8 cellular contexts compared by ENCODE assay signal in genomic region chr1:26921126-26921461, GRCh38. TPM values are rescaled to one million over a fixed set of nuclear protein-coding genes. Genes with fewer than 3 reads are reported as not detected.
DNase-seq lines count a peak whose midpoint lies in the region; ATAC-seq and TF ChIP-seq lines count a peak whose summit lies in the region.

No MANE protein-coding gene starts in this region.

- peaks cover 2% of the 10 kb centered on the region for H3K27me3 Mint-ChIP-seq in activated T-helper 1 cell treated with anti-CD3 and anti-CD28 coated beads, Interleukin-12 subunit alpha, Interleukin-12 subunit beta, Interleukin-2, Interleukin-4 antibody, amounts not matched to agents 30 ng/mL and 10 ng/mL and 1 ng/mL, durations not matched to agents 14 hours and 24 hours and 36 hours (ENCODE audit: insufficient read depth)
- H3K27me3 Mint-ChIP-seq in stimulated activated naive CD8-positive, alpha-beta T cell treated with anti-CD3 and anti-CD28 coated beads, Interleukin-15, Interleukin-2, amounts not matched to agents 100 ng/mL and 50 ng/mL, for 24 hours = no peaks in the 10 kb centered on the region

- CTCF ChIA-PET in HEK293T (lab: Yijun Ruan, JAX) = no interaction called here

- DNase-seq in Right ventricle myocardium inferior (ENCODE audit: missing footprints) = no peak
- no peak for DNase-seq in cardiac septum (ENCODE audit: low spot score)
- no peak for DNase-seq in activated T-helper 1 cell treated with anti-CD3 and anti-CD28 coated beads, Interleukin-12 subunit alpha, Interleukin-12 subunit beta, Interleukin-2, Interleukin-4 antibody, amounts not matched to agents 30 ng/mL and 10 ng/mL and 1 ng/mL, durations not matched to agents 14 hours and 24 hours and 36 hours (ENCODE audit: low spot score)
- DNase-seq in HEK293T (ENCODE audit: extremely low spot score) = no peak
- DNase-seq in EL = no peak

- ATAC-seq in Right ventricle myocardium inferior (peak; percentile 38), GM18870 (IDR thresholded peaks at IDR 0.05; ENCODE audit: unreplicated experiment) (no peak)

- POLR2A ChIA-PET in HEK293T (lab: Yijun Ruan, JAX) = interaction anchor here (1.4 to 1.5 kb wide), 2 partner anchors 21 to 56 kb away, joined by 3 to 4 read pairs; partner anchors contain the start of gene GPATCH3

- peak overlapping the region; percentile 97 for H3K4me3 Mint-ChIP-seq in activated T-helper 1 cell treated with anti-CD3 and anti-CD28 coated beads, Interleukin-12 subunit alpha, Interleukin-12 subunit beta, Interleukin-2, Interleukin-4 antibody, amounts not matched to agents 30 ng/mL and 10 ng/mL and 1 ng/mL, durations not matched to agents 14 hours and 24 hours and 36 hours
- peak overlapping the region; percentile 96 for H3K4me3 Mint-ChIP-seq in stimulated activated naive CD8-positive, alpha-beta T cell treated with anti-CD3 and anti-CD28 coated beads, Interleukin-15, Interleukin-2, amounts not matched to agents 100 ng/mL and 50 ng/mL, for 24 hours

- H3K27ac Mint-ChIP-seq in activated T-helper 1 cell treated with anti-CD3 and anti-CD28 coated beads, Interleukin-12 subunit alpha, Interleukin-12 subunit beta, Interleukin-2, Interleukin-4 antibody, amounts not matched to agents 30 ng/mL and 10 ng/mL and 1 ng/mL, durations not matched to agents 14 hours and 24 hours and 36 hours = peak overlapping the region; percentile 96
- H3K27ac Mint-ChIP-seq in stimulated activated naive CD8-positive, alpha-beta T cell treated with anti-CD3 and anti-CD28 coated beads, Interleukin-15, Interleukin-2, amounts not matched to agents 100 ng/mL and 50 ng/mL, for 24 hours = peak overlapping the region; percentile 99

- peak overlapping the region; percentile 93 for H3K4me3 ChIP-seq in iPS-11a (ENCODE audit: low read depth, low read length)

- peaks cover 18% of the 10 kb centered on the region for H3K36me3 Mint-ChIP-seq in activated T-helper 1 cell treated with anti-CD3 and anti-CD28 coated beads, Interleukin-12 subunit alpha, Interleukin-12 subunit beta, Interleukin-2, Interleukin-4 antibody, amounts not matched to agents 30 ng/mL and 10 ng/mL and 1 ng/mL, durations not matched to agents 14 hours and 24 hours and 36 hours (ENCODE audit: low read depth)
- H3K36me3 Mint-ChIP-seq in stimulated activated naive CD8-positive, alpha-beta T cell treated with anti-CD3 and anti-CD28 coated beads, Interleukin-15, Interleukin-2, amounts not matched to agents 100 ng/mL and 50 ng/mL, for 24 hours (ENCODE audit: low read depth) = peaks cover 24% of the 10 kb centered on the region

- intact Hi-C loops in Right ventricle myocardium inferior (cut with DNase I) = no loop called here
- intact Hi-C loops in cardiac septum (cut with DNase I) = no loop called here
- intact Hi-C loops in activated T-helper 1 cell treated with anti-CD3 and anti-CD28 coated beads, Interleukin-12 subunit alpha, Interleukin-12 subunit beta, Interleukin-2, Interleukin-4 antibody, amounts not matched to agents 30 ng/mL and 10 ng/mL and 1 ng/mL, durations not matched to agents 14 hours and 24 hours and 36 hours (cut with micrococcal nuclease) = loop anchor here (1.0 to 5.0 kb wide), 13 partner anchors 21 to 681 kb away; partner anchors contain the start of genes AHDC1, GPATCH3, GPN2 and HMGN2

- no peaks in the 10 kb centered on the region for H3K9me3 Mint-ChIP-seq in activated T-helper 1 cell treated with anti-CD3 and anti-CD28 coated beads, Interleukin-12 subunit alpha, Interleukin-12 subunit beta, Interleukin-2, Interleukin-4 antibody, amounts not matched to agents 30 ng/mL and 10 ng/mL and 1 ng/mL, durations not matched to agents 14 hours and 24 hours and 36 hours
- H3K9me3 Mint-ChIP-seq in stimulated activated naive CD8-positive, alpha-beta T cell treated with anti-CD3 and anti-CD28 coated beads, Interleukin-15, Interleukin-2, amounts not matched to agents 100 ng/mL and 50 ng/mL, for 24 hours = no peaks in the 10 kb centered on the region

- H3K4me1 Mint-ChIP-seq in activated T-helper 1 cell treated with anti-CD3 and anti-CD28 coated beads, Interleukin-12 subunit alpha, Interleukin-12 subunit beta, Interleukin-2, Interleukin-4 antibody, amounts not matched to agents 30 ng/mL and 10 ng/mL and 1 ng/mL, durations not matched to agents 14 hours and 24 hours and 36 hours (ENCODE audit: low read depth) = peaks cover 31% of the 10 kb centered on the region
- H3K4me1 Mint-ChIP-seq in stimulated activated naive CD8-positive, alpha-beta T cell treated with anti-CD3 and anti-CD28 coated beads, Interleukin-15, Interleukin-2, amounts not matched to agents 100 ng/mL and 50 ng/mL, for 24 hours (ENCODE audit: low read depth) = peaks cover 39% of the 10 kb centered on the region

TF ChIP-seq in HEK293T, 16 proteins besides CTCF, POLR2A, EP300 and RAD21:
- no peak for TF ChIP-seq FOXK2 (IDR thresholded peaks at IDR 0.05)
- TF ChIP-seq ELF4 (IDR thresholded peaks at IDR 0.05) = no peak
- no peak for TF ChIP-seq TARDBP (IDR thresholded peaks at IDR 0.05)
- TF ChIP-seq LEF1 (IDR thresholded peaks at IDR 0.05; ENCODE audit: borderline replicate concordance) = no peak
- TF ChIP-seq L3MBTL2 (conservative IDR thresholded peaks at IDR 0.05) = no peak
- no peak for TF ChIP-seq CTBP1 (IDR thresholded peaks at IDR 0.05; ENCODE audit: borderline replicate concordance)

RNA-seq across cellular contexts. Expression of gene NUDC, which starts 0.4 kb away (rescaled TPM):
- 72.5 TPM for total RNA-seq in Right ventricle myocardium inferior
- total RNA-seq in cardiac septum = 55.5 TPM
- total RNA-seq in activated T-helper 1 cell treated with anti-CD3 and anti-CD28 coated beads, Interleukin-12 subunit alpha, Interleukin-12 subunit beta, Interleukin-2, Interleukin-4 antibody, amounts not matched to agents 30 ng/mL and 10 ng/mL and 1 ng/mL, durations not matched to agents 14 hours and 24 hours and 36 hours = 151 and 152 TPM in 2 replicates

RNA-seq across cellular contexts. Expression of gene NR0B2, which starts 7.3 kb away (rescaled TPM):
- 4.7 TPM for total RNA-seq in Right ventricle myocardium inferior
- total RNA-seq in cardiac septum = 5.7 TPM
- not detected in 2 replicates for total RNA-seq in activated T-helper 1 cell treated with anti-CD3 and anti-CD28 coated beads, Interleukin-12 subunit alpha, Interleukin-12 subunit beta, Interleukin-2, Interleukin-4 antibody, amounts not matched to agents 30 ng/mL and 10 ng/mL and 1 ng/mL, durations not matched to agents 14 hours and 24 hours and 36 hours

RNA-seq across cellular contexts. Expression of gene GPATCH3, which starts 20.8 kb away (rescaled TPM):
- total RNA-seq in Right ventricle myocardium inferior (10.9 TPM), cardiac septum (6.4 TPM)
- total RNA-seq in activated T-helper 1 cell treated with anti-CD3 and anti-CD28 coated beads, Interleukin-12 subunit alpha, Interleukin-12 subunit beta, Interleukin-2, Interleukin-4 antibody, amounts not matched to agents 30 ng/mL and 10 ng/mL and 1 ng/mL, durations not matched to agents 14 hours and 24 hours and 36 hours = 15.6 and 15.7 TPM in 2 replicates

RNA-seq across cellular contexts. Expression of gene GPN2, which starts 31.0 kb away (rescaled TPM):
- 14.9 TPM for total RNA-seq in Right ventricle myocardium inferior
- total RNA-seq in cardiac septum = 23.4 TPM
- total RNA-seq in activated T-helper 1 cell treated with anti-CD3 and anti-CD28 coated beads, Interleukin-12 subunit alpha, Interleukin-12 subunit beta, Interleukin-2, Interleukin-4 antibody, amounts not matched to agents 30 ng/mL and 10 ng/mL and 1 ng/mL, durations not matched to agents 14 hours and 24 hours and 36 hours = 46.4 and 51.9 TPM in 2 replicates

RNA-seq across cellular contexts. Expression of gene KDF1, which starts 39.2 kb away (rescaled TPM):
- total RNA-seq in Right ventricle myocardium inferior (0.68 TPM), cardiac septum (not detected)
- not detected in 2 replicates for total RNA-seq in activated T-helper 1 cell treated with anti-CD3 and anti-CD28 coated beads, Interleukin-12 subunit alpha, Interleukin-12 subunit beta, Interleukin-2, Interleukin-4 antibody, amounts not matched to agents 30 ng/mL and 10 ng/mL and 1 ng/mL, durations not matched to agents 14 hours and 24 hours and 36 hours
